Comparison of ENCODE assay signal across 33 cellular contexts in the genomic region with DNA sequence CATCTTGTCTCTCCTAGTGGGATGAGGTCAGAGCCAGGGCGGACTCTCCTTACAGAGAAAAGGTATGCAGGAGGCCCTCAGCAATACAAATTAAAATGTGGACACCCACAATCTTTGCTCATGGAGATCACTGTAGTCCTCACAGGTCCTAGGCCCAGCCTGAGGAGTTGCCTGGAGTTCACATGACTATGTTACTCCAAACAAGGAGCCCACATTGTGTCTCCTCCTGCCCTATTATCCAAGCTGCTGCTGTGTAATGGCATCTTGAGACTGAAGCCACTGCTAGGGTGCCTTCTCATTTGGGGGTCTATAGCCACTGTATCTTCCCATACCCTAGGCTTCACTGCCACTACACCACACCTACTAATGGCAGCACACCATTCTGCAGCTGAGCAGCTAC. TPM values are rescaled to one million over a fixed set of nuclear protein-coding genes. Genes with fewer than 3 reads are reported as not detected.
"Had no signal": no experiment of that assay in that cellular context is flagged by ENCODE, and none has a peak within 500 bp of the region (broad histone marks: within the 10 kb centered on the region; RNA-seq: fewer than 3 reads in every experiment).

No MANE protein-coding gene starts in this region.

- H3K4me3 ChIP-seq: ascending aorta, cardiac muscle cell had no signal

- H3K27ac ChIP-seq: ascending aorta, cardiac muscle cell, VCaP had no signal

- FAIRE-seq: bronchial epithelial cell, TTC549 had no signal

- H3K36me3 ChIP-seq: ascending aorta, cardiac muscle cell had no signal

- ATAC-seq: activated CD4-positive, alpha-beta T cell treated with anti-CD3 and anti-CD28 coated beads for 36 hours; activated CD8-positive, alpha-beta memory T cell treated with anti-CD3 and anti-CD28 coated beads, Interleukin-2, amount 10 ng/mL, durations not matched to agents 7 days and 5 days; activated CD8-positive, alpha-beta T cell treated with anti-CD3 and anti-CD28 coated beads, Interleukin-2, amount 10 ng/mL, durations not matched to agents 7 days and 5 days; activated naive CD8-positive, alpha-beta T cell treated with anti-CD3 and anti-CD28 coated beads, Interleukin-2, amount 50 U/mL, for 24 hours had no signal

- H3K9me3 ChIP-seq: ascending aorta had no signal

- DNase-seq: activated B cell treated with CpG ODN at 0.5 μM for 24 hours; activated CD4-positive, alpha-beta memory T cell treated with anti-CD3 and anti-CD28 coated beads, Interleukin-2, amount 10 ng/mL, durations not matched to agents 7 days and 5 days; activated CD4-positive, alpha-beta T cell treated with anti-CD3 and anti-CD28 coated beads for 1 hour; activated CD4-positive, alpha-beta T cell treated with anti-CD3 and anti-CD28 coated beads for 36 hours; activated CD4-positive, alpha-beta T cell treated with anti-CD3 and anti-CD28 coated beads for 48 hours; activated CD4-positive, alpha-beta T cell treated with anti-CD3 and anti-CD28 coated beads, Interleukin-2, amount 10 ng/mL, durations not matched to agents 7 days and 5 days; activated CD4-positive, alpha-beta T cell treated with anti-CD3 and anti-CD28 coated beads, Interleukin-2, amount 50 U/mL, for 48 hours; activated CD8-positive, alpha-beta memory T cell treated with anti-CD3 and anti-CD28 coated beads for 24 hours; activated CD8-positive, alpha-beta memory T cell treated with anti-CD3 and anti-CD28 coated beads, Interleukin-2, amount 10 ng/mL, durations not matched to agents 7 days and 5 days; activated CD8-positive, alpha-beta memory T cell treated with anti-CD3 and anti-CD28 coated beads, Interleukin-2, amount 50 U/mL, for 48 hours; activated CD8-positive, alpha-beta T cell treated with anti-CD3 and anti-CD28 coated beads, Interleukin-2, amount 10 ng/mL, durations not matched to agents 7 days and 5 days; activated effector memory CD4-positive, alpha-beta T cell treated with Interleukin-2 at 50 U/mL for 16 hours; activated gamma-delta T cell; activated naive CD4-positive, alpha-beta T cell treated with anti-CD3 and anti-CD28 coated beads, Interleukin-2, amount 10 ng/mL, durations not matched to agents 7 days and 5 days; activated naive CD4-positive, alpha-beta T cell treated with Interleukin-2 at 50 U/mL for 16 hours; activated naive CD8-positive, alpha-beta T cell treated with anti-CD3 and anti-CD28 coated beads, Interleukin-2, amount 10 ng/mL, durations not matched to agents 7 days and 5 days; activated naive CD8-positive, alpha-beta T cell treated with anti-CD3 and anti-CD28 coated beads, Interleukin-2, amount 50 U/mL, for 24 hours; activated T-cell treated with anti-CD3 and anti-CD28 coated beads, Interleukin-2, amount 50 U/mL, for 24 hours; activated T-cell treated with anti-CD3 and anti-CD28 coated beads, Interleukin-2, amount 50 U/mL, for 48 hours; amygdala; anterior cingulate cortex; caudate nucleus; cerebellar nuclear complex; T-helper 1 cell; T-helper 2 cell; T-helper 9 cell had no signal

- H3K27me3 ChIP-seq: ascending aorta, cardiac muscle cell had no signal

- H3K4me1 ChIP-seq: ascending aorta had no signal

RNA-seq across cellular contexts. Expression of a gene that starts 11.0 kb away (rescaled TPM):
- total RNA-seq: activated B cell treated with CpG ODN at 0.5 μM for 24 hours; activated CD4-positive, alpha-beta memory T cell treated with anti-CD3 and anti-CD28 coated beads, Interleukin-2, amount 10 ng/mL, durations not matched to agents 7 days and 5 days; activated CD4-positive, alpha-beta T cell treated with anti-CD3 and anti-CD28 coated beads for 36 hours; activated CD4-positive, alpha-beta T cell treated with anti-CD3 and anti-CD28 coated beads, Interleukin-2, amount 10 ng/mL, durations not matched to agents 7 days and 5 days; activated CD8-positive, alpha-beta memory T cell treated with anti-CD3 and anti-CD28 coated beads, Interleukin-2, amount 10 ng/mL, durations not matched to agents 7 days and 5 days; activated CD8-positive, alpha-beta T cell treated with anti-CD3 and anti-CD28 coated beads, Interleukin-2, amount 10 ng/mL, durations not matched to agents 7 days and 5 days; activated naive CD8-positive, alpha-beta T cell treated with anti-CD3 and anti-CD28 coated beads, Interleukin-2, amount 10 ng/mL, durations not matched to agents 7 days and 5 days; activated T-helper 2 cell treated with anti-CD3 and anti-CD28 coated beads, Interferon-gamma antibody, Interleukin-2, Interleukin-4, amounts not matched to agents 10 μg/mL and 5 μg/mL and 100 μg/mL, durations not matched to agents 14 hours and 24 hours and 36 hours; ascending aorta; bronchial epithelial cell; cardiac muscle cell had no signal
- polyA plus RNA-seq: adipose tissue, cardiac muscle cell had no signal

RNA-seq across cellular contexts. Expression of a gene that starts 21.3 kb away (rescaled TPM):
- total RNA-seq: activated B cell treated with CpG ODN at 0.5 μM for 24 hours; activated CD4-positive, alpha-beta memory T cell treated with anti-CD3 and anti-CD28 coated beads, Interleukin-2, amount 10 ng/mL, durations not matched to agents 7 days and 5 days; activated CD4-positive, alpha-beta T cell treated with anti-CD3 and anti-CD28 coated beads for 36 hours; activated CD4-positive, alpha-beta T cell treated with anti-CD3 and anti-CD28 coated beads, Interleukin-2, amount 10 ng/mL, durations not matched to agents 7 days and 5 days; activated CD8-positive, alpha-beta memory T cell treated with anti-CD3 and anti-CD28 coated beads, Interleukin-2, amount 10 ng/mL, durations not matched to agents 7 days and 5 days; activated CD8-positive, alpha-beta T cell treated with anti-CD3 and anti-CD28 coated beads, Interleukin-2, amount 10 ng/mL, durations not matched to agents 7 days and 5 days; activated naive CD8-positive, alpha-beta T cell treated with anti-CD3 and anti-CD28 coated beads, Interleukin-2, amount 10 ng/mL, durations not matched to agents 7 days and 5 days; activated T-helper 2 cell treated with anti-CD3 and anti-CD28 coated beads, Interferon-gamma antibody, Interleukin-2, Interleukin-4, amounts not matched to agents 10 μg/mL and 5 μg/mL and 100 μg/mL, durations not matched to agents 14 hours and 24 hours and 36 hours; ascending aorta; bronchial epithelial cell; cardiac muscle cell had no signal
- polyA plus RNA-seq: adipose tissue, cardiac muscle cell had no signal

RNA-seq across cellular contexts. Expression of a gene that starts 33.7 kb away (rescaled TPM):
- total RNA-seq: activated B cell treated with CpG ODN at 0.5 μM for 24 hours; activated CD4-positive, alpha-beta memory T cell treated with anti-CD3 and anti-CD28 coated beads, Interleukin-2, amount 10 ng/mL, durations not matched to agents 7 days and 5 days; activated CD4-positive, alpha-beta T cell treated with anti-CD3 and anti-CD28 coated beads for 36 hours; activated CD4-positive, alpha-beta T cell treated with anti-CD3 and anti-CD28 coated beads, Interleukin-2, amount 10 ng/mL, durations not matched to agents 7 days and 5 days; activated CD8-positive, alpha-beta memory T cell treated with anti-CD3 and anti-CD28 coated beads, Interleukin-2, amount 10 ng/mL, durations not matched to agents 7 days and 5 days; activated CD8-positive, alpha-beta T cell treated with anti-CD3 and anti-CD28 coated beads, Interleukin-2, amount 10 ng/mL, durations not matched to agents 7 days and 5 days; activated naive CD8-positive, alpha-beta T cell treated with anti-CD3 and anti-CD28 coated beads, Interleukin-2, amount 10 ng/mL, durations not matched to agents 7 days and 5 days; activated T-helper 2 cell treated with anti-CD3 and anti-CD28 coated beads, Interferon-gamma antibody, Interleukin-2, Interleukin-4, amounts not matched to agents 10 μg/mL and 5 μg/mL and 100 μg/mL, durations not matched to agents 14 hours and 24 hours and 36 hours; ascending aorta; bronchial epithelial cell; cardiac muscle cell had no signal
- polyA plus RNA-seq: adipose tissue, cardiac muscle cell had no signal
